ENCODE assay signal across 20 cellular contexts in genomic region chr5:168012006-168012405, GRCh38.
A peak's percentile ranks its signal among the peaks of the same experiment; 100 is the strongest.
DNase-seq lines count a peak whose midpoint lies in the region; ATAC-seq and TF ChIP-seq lines count a peak whose summit lies in the region.
"Had no signal": no experiment of that assay in that cellular context is flagged by ENCODE, and none has a peak within 500 bp of the region (broad histone marks: within the 10 kb centered on the region; RNA-seq: fewer than 3 reads in every experiment).

No MANE protein-coding gene starts in this region.

- intact Hi-C loops in left ventricle myocardium inferior (cut with micrococcal nuclease): no loop called here
- intact Hi-C loops in Right ventricle myocardium inferior (cut with DNase I): no loop called here
- intact Hi-C loops in right cardiac atrium (cut with DNase I): no loop called here

- WGBS in right cardiac atrium: 63% methylated on average over 5 of the region's 5 CpGs

- ATAC-seq in Right ventricle myocardium inferior (no peak), right cardiac atrium (peak in 1 of 2 donors; percentile 38), WTC11 (no peak)

- H3K4me3 ChIP-seq in left ventricle myocardium inferior (no peak overlapping the region), right cardiac atrium (ENCODE audit: low read length) (no peak overlapping the region), right atrium auricular region (no peak overlapping the region)
- H3K4me3 ChIP-seq: BLaER1 had no signal

- CTCF ChIA-PET in WTC11 (lab: Charles Lee): interaction anchor here (1.2 kb wide), 1 partner anchor 36 kb away, joined by 8 read pairs; no protein-coding TSS in a partner anchor

- peak overlapping the region; percentile 11 for H3K27ac ChIP-seq in left ventricle myocardium inferior (replicated peaks)
- H3K27ac ChIP-seq in right cardiac atrium (ENCODE audit: low read length): peak overlapping the region; percentile 13
- no peak overlapping the region for H3K27ac ChIP-seq in right atrium auricular region
- H3K27ac ChIP-seq: BLaER1 had no signal

- no peak for DNase-seq in left ventricle myocardium inferior
- DNase-seq in Right ventricle myocardium inferior (ENCODE audit: missing footprints): no peak
- no peak for DNase-seq in right cardiac atrium
- no peak for DNase-seq in right atrium auricular region (ENCODE audit: low spot score)
- no peak for DNase-seq in nephron progenitor cell
- DNase-seq in NCI-H526 (lab: John Stamatoyannopoulos, UW): no peak
- DNase-seq in WTC11 (ENCODE audit: low spot score): no peak
- DNase-seq: 8988T; ACHN; BE2C; C1 segment of cervical spinal cord; CD4-positive, alpha-beta memory T cell; CD4-positive, CD25-positive, alpha-beta regulatory T cell; CD8-positive, alpha-beta memory T cell; COR-L47; DMS 273 treated with DMSO at 0.1 percent for 48 hours; DMS79 treated with DMSO at 0.1 percent for 48 hours; GF-D8 had no signal

- H3K36me3 Mint-ChIP-seq in nephron progenitor cell (ENCODE audit: low read depth): no peaks in the 10 kb centered on the region
- H3K36me3 Mint-ChIP-seq in WTC11: no peaks in the 10 kb centered on the region
- H3K36me3 Mint-ChIP-seq: CD14-positive monocyte; CD4-positive, alpha-beta memory T cell; CD4-positive, CD25-positive, alpha-beta regulatory T cell; CD8-positive, alpha-beta memory T cell had no signal

- TF ChIP-seq CTCF in left ventricle myocardium inferior (IDR thresholded peaks at IDR 0.05; ENCODE audit: borderline replicate concordance) (no peak), right atrium auricular region (IDR thresholded peaks at IDR 0.05) (no peak), nephron progenitor cell (IDR thresholded peaks at IDR 0.05) (no peak), WTC11 (IDR thresholded peaks at IDR 0.05) (no peak)

- H3K4me1 Mint-ChIP-seq in nephron progenitor cell (peaks cover 26% of the 10 kb centered on the region), WTC11 (no peaks in the 10 kb centered on the region)
- H3K4me1 Mint-ChIP-seq: CD14-positive monocyte; CD4-positive, alpha-beta memory T cell; CD4-positive, CD25-positive, alpha-beta regulatory T cell; CD8-positive, alpha-beta memory T cell had no signal

- H3K27ac Mint-ChIP-seq in nephron progenitor cell (peak overlapping the region; percentile 8), WTC11 (no peak overlapping the region)
- H3K27ac Mint-ChIP-seq: CD14-positive monocyte; CD4-positive, alpha-beta memory T cell; CD4-positive, CD25-positive, alpha-beta regulatory T cell; CD8-positive, alpha-beta memory T cell had no signal

- H3K4me3 Mint-ChIP-seq in nephron progenitor cell: no peak overlapping the region
- no peak overlapping the region for H3K4me3 Mint-ChIP-seq in WTC11
- H3K4me3 Mint-ChIP-seq: CD14-positive monocyte; CD4-positive, alpha-beta memory T cell; CD4-positive, CD25-positive, alpha-beta regulatory T cell; CD8-positive, alpha-beta memory T cell had no signal

- H3K27me3 Mint-ChIP-seq in nephron progenitor cell (ENCODE audit: low read depth, poor library complexity) (no peaks in the 10 kb centered on the region), WTC11 (ENCODE audit: low read depth) (0 out of 2 replicates have a peak, but pooled peaks cover 3% of the 10 kb centered on the region)
- H3K27me3 Mint-ChIP-seq: CD4-positive, alpha-beta memory T cell; CD4-positive, CD25-positive, alpha-beta regulatory T cell; CD8-positive, alpha-beta memory T cell had no signal

- H3K9me3 ChIP-seq in left ventricle myocardium inferior (replicated peaks) (no peaks in the 10 kb centered on the region), right cardiac atrium (ENCODE audit: control insufficient read depth, low read length) (no peaks in the 10 kb centered on the region), right atrium auricular region (no peaks in the 10 kb centered on the region)
- H3K9me3 ChIP-seq: BE2C, BLaER1 had no signal

- no peaks in the 10 kb centered on the region for H3K27me3 ChIP-seq in left ventricle myocardium inferior (ENCODE audit: low read depth)
- no peaks in the 10 kb centered on the region for H3K27me3 ChIP-seq in right cardiac atrium (ENCODE audit: control insufficient read depth, insufficient read depth)
- H3K27me3 ChIP-seq in right atrium auricular region: no peaks in the 10 kb centered on the region
- H3K27me3 ChIP-seq: BE2C, BLaER1 had no signal

- POLR2A ChIA-PET in WTC11 (lab: Charles Lee): no interaction called here

- peaks cover 61% of the 10 kb centered on the region for H3K4me1 ChIP-seq in left ventricle myocardium inferior
- no peaks in the 10 kb centered on the region for H3K4me1 ChIP-seq in right cardiac atrium (ENCODE audit: control insufficient read depth, insufficient read depth, low read length)
- H3K4me1 ChIP-seq in right atrium auricular region: no peaks in the 10 kb centered on the region
- H3K4me1 ChIP-seq: BE2C had no signal

- H3K36me3 ChIP-seq in left ventricle myocardium inferior (no peaks in the 10 kb centered on the region), right atrium auricular region (no peaks in the 10 kb centered on the region)
- H3K36me3 ChIP-seq: BE2C had no signal

- H3K9me3 Mint-ChIP-seq in nephron progenitor cell (no peaks in the 10 kb centered on the region), WTC11 (no peaks in the 10 kb centered on the region)

TF ChIP-seq in WTC11, 78 proteins besides CTCF, POLR2A, EP300 and RAD21 (continues in another document):
- TF ChIP-seq AFF4 (CRISPR knock-in tag; IDR thresholded peaks at IDR 0.05; ENCODE audit: borderline replicate concordance) (no peak), HMGA2 (CRISPR knock-in tag; IDR thresholded peaks at IDR 0.05) (no peak), MAX (CRISPR knock-in tag; IDR thresholded peaks at IDR 0.05) (no peak), JAZF1 (CRISPR knock-in tag; IDR thresholded peaks at IDR 0.05) (no peak), SP1 (CRISPR knock-in tag; conservative IDR thresholded peaks at IDR 0.05) (no peak), MXD4 (CRISPR knock-in tag; IDR thresholded peaks at IDR 0.05; ENCODE audit: borderline replicate concordance) (no peak), GABPB1 (CRISPR knock-in tag; IDR thresholded peaks at IDR 0.05) (no peak), FOXK1 (CRISPR knock-in tag; IDR thresholded peaks at IDR 0.05) (no peak), SMAD4 (CRISPR knock-in tag; IDR thresholded peaks at IDR 0.05) (no peak), USF2 (CRISPR knock-in tag; IDR thresholded peaks at IDR 0.05) (no peak), SOX15 (CRISPR knock-in tag; IDR thresholded peaks at IDR 0.05) (no peak), ZMAT4 (CRISPR knock-in tag; IDR thresholded peaks at IDR 0.05) (no peak)

Comparison
In these comparisons a context has a peak if more than half of its experiments do, and no peak if none do; other contexts are left out.
1. H3K27ac ChIP-seq: peak in left ventricle myocardium inferior (single experiment) and right cardiac atrium (single experiment); none in right atrium auricular region (0 of 2).